ENCODE assay signal across 31 cellular contexts in the genomic region with DNA sequence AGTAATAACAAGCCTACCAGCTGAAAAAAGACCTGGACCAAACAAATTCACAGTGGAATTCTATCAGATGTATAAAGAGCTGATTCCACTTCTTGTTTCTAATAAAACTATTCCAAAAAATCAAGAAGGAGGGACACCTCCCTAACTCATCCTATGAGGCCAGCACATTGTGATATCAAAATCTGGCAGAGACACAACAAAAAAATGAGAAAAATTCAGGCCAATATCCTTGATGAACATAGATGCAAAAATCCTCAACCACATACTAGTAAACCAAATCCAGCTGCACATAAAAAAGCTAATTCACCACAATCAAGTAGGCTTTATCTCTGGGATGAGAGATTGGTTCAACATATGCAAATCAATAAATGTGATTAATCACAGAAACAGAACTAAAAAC.
"Had no signal": no experiment of that assay in that cellular context is flagged by ENCODE, and none has a peak within 500 bp of the region (broad histone marks: within the 10 kb centered on the region; RNA-seq: fewer than 3 reads in every experiment).

No MANE protein-coding gene starts in this region.

- H3K4me3 ChIP-seq: adrenal gland, ascending aorta had no signal

- H3K4me3 Mint-ChIP-seq: activated B cell treated with CpG ODN at 0.5 μM for 24 hours; activated CD4-positive, alpha-beta memory T cell treated with anti-CD3 and anti-CD28 coated beads for 36 hours; activated CD4-positive, alpha-beta T cell treated with anti-CD3 and anti-CD28 coated beads, Interleukin-2, amount 10 ng/mL, durations not matched to agents 24 days and 14 days; activated CD8-positive, alpha-beta T cell treated with anti-CD3 and anti-CD28 coated beads for 36 hours; activated naive CD4-positive, alpha-beta T cell treated with anti-CD3 and anti-CD28 coated beads, Interleukin-2, amount 10 ng/mL, durations not matched to agents 7 days and 5 days; activated naive CD4-positive, alpha-beta T cell treated with anti-CD3 and anti-CD28 coated beads, Interleukin-2, amount 50 U/mL, for 24 hours; activated naive CD8-positive, alpha-beta T cell; activated naive CD8-positive, alpha-beta T cell treated with anti-CD3 and anti-CD28 coated beads, Interleukin-2, amount 10 ng/mL, durations not matched to agents 7 days and 5 days; activated naive CD8-positive, alpha-beta T cell treated with anti-CD3 and anti-CD28 coated beads, Interleukin-2, amount 50 U/mL, for 24 hours; activated T-cell treated with anti-CD3 and anti-CD28 coated beads, Interleukin-2, amount 50 U/mL, for 24 hours; brain; T-helper 1 cell treated with Interleukin-12 subunit alpha and Interleukin-12 subunit beta and Interleukin-4 antibody, amounts not matched to agents 30 μg/mL and 1 μg/mL, for 36 hours; T-helper 2 cell treated with Interferon-gamma antibody and Interleukin-4, amounts not matched to agents 5 μg/mL and 100 μg/mL, for 36 hours had no signal

- H3K9me3 ChIP-seq: adrenal gland, ascending aorta had no signal

- ATAC-seq: activated CD8-positive, alpha-beta T cell treated with anti-CD3 and anti-CD28 coated beads for 36 hours; activated naive CD8-positive, alpha-beta T cell treated with anti-CD3 and anti-CD28 coated beads, Interleukin-2, amount 50 U/mL, for 24 hours had no signal

- H3K27me3 ChIP-seq: adrenal gland, ascending aorta had no signal

- H3K9me3 Mint-ChIP-seq: activated CD4-positive, alpha-beta memory T cell treated with anti-CD3 and anti-CD28 coated beads for 36 hours; activated CD4-positive, alpha-beta T cell treated with anti-CD3 and anti-CD28 coated beads, Interleukin-2, amount 10 ng/mL, durations not matched to agents 24 days and 14 days; activated CD8-positive, alpha-beta T cell treated with anti-CD3 and anti-CD28 coated beads for 36 hours; activated naive CD4-positive, alpha-beta T cell treated with anti-CD3 and anti-CD28 coated beads, Interleukin-2, amount 10 ng/mL, durations not matched to agents 7 days and 5 days; activated naive CD4-positive, alpha-beta T cell treated with anti-CD3 and anti-CD28 coated beads, Interleukin-2, amount 50 U/mL, for 24 hours; activated naive CD8-positive, alpha-beta T cell treated with anti-CD3 and anti-CD28 coated beads, Interleukin-2, amount 10 ng/mL, durations not matched to agents 7 days and 5 days; activated naive CD8-positive, alpha-beta T cell treated with anti-CD3 and anti-CD28 coated beads, Interleukin-2, amount 50 U/mL, for 24 hours; activated T-helper 2 cell treated with anti-CD3 and anti-CD28 coated beads, Interferon-gamma antibody, Interleukin-2, Interleukin-4, amounts not matched to agents 10 μg/mL and 5 μg/mL and 100 μg/mL, durations not matched to agents 14 hours and 24 hours and 36 hours; T-helper 1 cell treated with Interleukin-12 subunit alpha and Interleukin-12 subunit beta and Interleukin-4 antibody, amounts not matched to agents 30 μg/mL and 1 μg/mL, for 36 hours; T-helper 2 cell treated with Interferon-gamma antibody and Interleukin-4, amounts not matched to agents 5 μg/mL and 100 μg/mL, for 36 hours had no signal

- H3K4me1 ChIP-seq: adrenal gland, ascending aorta had no signal

- H3K36me3 Mint-ChIP-seq: activated CD4-positive, alpha-beta memory T cell treated with anti-CD3 and anti-CD28 coated beads for 36 hours; activated naive CD4-positive, alpha-beta T cell treated with anti-CD3 and anti-CD28 coated beads, Interleukin-2, amount 10 ng/mL, durations not matched to agents 7 days and 5 days; activated naive CD4-positive, alpha-beta T cell treated with anti-CD3 and anti-CD28 coated beads, Interleukin-2, amount 50 U/mL, for 24 hours; activated naive CD8-positive, alpha-beta T cell; activated naive CD8-positive, alpha-beta T cell treated with anti-CD3 and anti-CD28 coated beads, Interleukin-2, amount 10 ng/mL, durations not matched to agents 7 days and 5 days; brain had no signal

- H3K27me3 Mint-ChIP-seq: activated B cell treated with CpG ODN at 0.5 μM for 24 hours; activated CD4-positive, alpha-beta memory T cell treated with anti-CD3 and anti-CD28 coated beads for 36 hours; activated CD8-positive, alpha-beta T cell treated with anti-CD3 and anti-CD28 coated beads for 36 hours; activated naive CD4-positive, alpha-beta T cell treated with anti-CD3 and anti-CD28 coated beads, Interleukin-2, amount 10 ng/mL, durations not matched to agents 7 days and 5 days; activated naive CD8-positive, alpha-beta T cell treated with anti-CD3 and anti-CD28 coated beads, Interleukin-2, amount 10 ng/mL, durations not matched to agents 7 days and 5 days; activated naive CD8-positive, alpha-beta T cell treated with anti-CD3 and anti-CD28 coated beads, Interleukin-2, amount 50 U/mL, for 24 hours; activated T-cell treated with anti-CD3 and anti-CD28 coated beads, Interleukin-2, amount 50 U/mL, for 24 hours had no signal

- H3K27ac ChIP-seq: adrenal gland, ascending aorta, VCaP had no signal

- H3K27ac Mint-ChIP-seq: activated B cell treated with CpG ODN at 0.5 μM for 24 hours; activated CD4-positive, alpha-beta memory T cell treated with anti-CD3 and anti-CD28 coated beads for 36 hours; activated CD4-positive, alpha-beta T cell treated with anti-CD3 and anti-CD28 coated beads, Interleukin-2, amount 10 ng/mL, durations not matched to agents 24 days and 14 days; activated CD8-positive, alpha-beta T cell treated with anti-CD3 and anti-CD28 coated beads for 36 hours; activated naive CD4-positive, alpha-beta T cell treated with anti-CD3 and anti-CD28 coated beads, Interleukin-2, amount 10 ng/mL, durations not matched to agents 7 days and 5 days; activated naive CD4-positive, alpha-beta T cell treated with anti-CD3 and anti-CD28 coated beads, Interleukin-2, amount 50 U/mL, for 24 hours; activated naive CD8-positive, alpha-beta T cell; activated naive CD8-positive, alpha-beta T cell treated with anti-CD3 and anti-CD28 coated beads, Interleukin-2, amount 10 ng/mL, durations not matched to agents 7 days and 5 days; activated naive CD8-positive, alpha-beta T cell treated with anti-CD3 and anti-CD28 coated beads, Interleukin-2, amount 50 U/mL, for 24 hours; activated T-cell treated with anti-CD3 and anti-CD28 coated beads, Interleukin-2, amount 50 U/mL, for 24 hours; activated T-helper 2 cell treated with anti-CD3 and anti-CD28 coated beads, Interferon-gamma antibody, Interleukin-2, Interleukin-4, amounts not matched to agents 10 μg/mL and 5 μg/mL and 100 μg/mL, durations not matched to agents 14 hours and 24 hours and 36 hours; brain; T-helper 1 cell treated with Interleukin-12 subunit alpha and Interleukin-12 subunit beta and Interleukin-4 antibody, amounts not matched to agents 30 μg/mL and 1 μg/mL, for 36 hours; T-helper 2 cell treated with Interferon-gamma antibody and Interleukin-4, amounts not matched to agents 5 μg/mL and 100 μg/mL, for 36 hours had no signal

- DNase-seq: activated B cell treated with CpG ODN at 0.5 μM for 24 hours; activated CD4-positive, alpha-beta memory T cell treated with anti-CD3 and anti-CD28 coated beads for 36 hours; activated CD4-positive, alpha-beta T cell treated with anti-CD3 and anti-CD28 coated beads for 4 hours; activated CD4-positive, alpha-beta T cell treated with anti-CD3 and anti-CD28 coated beads, Interleukin-2, amount 10 ng/mL, durations not matched to agents 24 days and 14 days; activated CD4-positive, alpha-beta T cell treated with anti-CD3 and anti-CD28 coated beads, Interleukin-2, amount 50 U/mL, for 1 hour; activated CD4-positive, alpha-beta T cell treated with anti-CD3 and anti-CD28 coated beads, Interleukin-2, amount 50 U/mL, for 4 hours; activated CD4-positive, CD25-positive, alpha-beta regulatory T cell treated with anti-CD3 and anti-CD28 coated beads, Interleukin-2, amount 50 U/mL, for 72 hours; activated CD8-positive, alpha-beta memory T cell treated with anti-CD3 and anti-CD28 coated beads, Interleukin-2, amount 50 U/mL, for 48 hours; activated CD8-positive, alpha-beta T cell treated with anti-CD3 and anti-CD28 coated beads for 36 hours; activated effector memory CD4-positive, alpha-beta T cell treated with Interleukin-2 at 50 U/mL for 16 hours; activated gamma-delta T cell; activated naive CD4-positive, alpha-beta T cell treated with anti-CD3 and anti-CD28 coated beads, Interleukin-2, amount 10 ng/mL, durations not matched to agents 7 days and 5 days; activated naive CD4-positive, alpha-beta T cell treated with Interleukin-2 at 50 U/mL for 16 hours; activated naive CD8-positive, alpha-beta T cell treated with anti-CD3 and anti-CD28 coated beads, Interleukin-2, amount 10 ng/mL, durations not matched to agents 7 days and 5 days; activated naive CD8-positive, alpha-beta T cell treated with anti-CD3 and anti-CD28 coated beads, Interleukin-2, amount 50 U/mL, for 24 hours; activated T-cell treated with anti-CD3 and anti-CD28 coated beads, Interleukin-2, amount 50 U/mL, for 24 hours; activated T-cell treated with anti-CD3 and anti-CD28 coated beads, Interleukin-2, amount 50 U/mL, for 48 hours; adrenal gland; amniotic stem cell; central memory CD4-positive, alpha-beta T cell; T-helper 1 cell; T-helper 2 cell; T-helper 9 cell had no signal

- H3K36me3 ChIP-seq: adrenal gland, ascending aorta had no signal

- H3K4me1 Mint-ChIP-seq: activated B cell treated with CpG ODN at 0.5 μM for 24 hours; activated CD4-positive, alpha-beta T cell treated with anti-CD3 and anti-CD28 coated beads, Interleukin-2, amount 10 ng/mL, durations not matched to agents 24 days and 14 days; activated naive CD4-positive, alpha-beta T cell treated with anti-CD3 and anti-CD28 coated beads, Interleukin-2, amount 10 ng/mL, durations not matched to agents 7 days and 5 days; activated naive CD4-positive, alpha-beta T cell treated with anti-CD3 and anti-CD28 coated beads, Interleukin-2, amount 50 U/mL, for 24 hours; activated naive CD8-positive, alpha-beta T cell treated with anti-CD3 and anti-CD28 coated beads, Interleukin-2, amount 10 ng/mL, durations not matched to agents 7 days and 5 days; activated naive CD8-positive, alpha-beta T cell treated with anti-CD3 and anti-CD28 coated beads, Interleukin-2, amount 50 U/mL, for 24 hours; brain had no signal
